ENCODE assay signal across 25 cellular contexts in genomic region chr16:1906052-1906845, GRCh38. TPM values are rescaled to one million over a fixed set of nuclear protein-coding genes. Genes with fewer than 3 reads are reported as not detected.
DNase-seq lines count a peak whose midpoint lies in the region; FAIRE-seq and TF ChIP-seq lines count a peak whose summit lies in the region.
"Had no signal": no experiment of that assay in that cellular context is flagged by ENCODE, and none has a peak within 500 bp of the region (broad histone marks: within the 10 kb centered on the region; RNA-seq: fewer than 3 reads in every experiment).

No MANE protein-coding gene starts in this region.

- WGBS in suprapubic skin = 29% methylated on average over 31 of the region's 31 CpGs

- no peak for TF ChIP-seq EP300 in suprapubic skin (IDR thresholded peaks at IDR 0.05)

- H3K27me3 ChIP-seq in suprapubic skin = peaks cover 25% of the 10 kb centered on the region
- H3K27me3 ChIP-seq: upper lobe of left lung had no signal

- no peak for FAIRE-seq in D721Med (lab: Jason Lieb, UNC)
- FAIRE-seq: A204.1, bronchial epithelial cell, HTR-8/SVneo had no signal

- H3K4me1 ChIP-seq in suprapubic skin = peaks cover 29% of the 10 kb centered on the region

- DNase-seq in NCI-H2107 treated with DMSO at 0.1 percent for 48 hours (lab: John Stamatoyannopoulos, UW; ENCODE audit: unreplicated experiment) (peak; percentile 37), NCI-H2107 (lab: John Stamatoyannopoulos, UW) (no peak), NCI-H345 treated with DMSO at 0.1 percent for 48 hours (lab: John Stamatoyannopoulos, UW; ENCODE audit: unreplicated experiment) (peak; percentile 64), iPS-NIHi11 (ENCODE audit: low spot score) (peak; percentile 35), suprapubic skin (ENCODE audit: low spot score in 2 of 2) (no peak), AG08395 (ENCODE audit: low spot score) (no peak), D721Med (ENCODE audit: insufficient read length, low spot score) (no peak)
- no peak for DNase-seq in activated CD4-positive, alpha-beta T cell treated with anti-CD3 and anti-CD28 coated beads, Interleukin-2, amount 50 U/mL, for 48 hours
- DNase-seq: activated CD8-positive, alpha-beta memory T cell treated with anti-CD3 and anti-CD28 coated beads for 24 hours; activated naive CD4-positive, alpha-beta T cell treated with anti-CD3 and anti-CD28 coated beads for 36 hours; activated T-cell treated with anti-CD3 and anti-CD28 coated beads, Interleukin-2, amount 50 U/mL, for 24 hours; amygdala; cortex of kidney; endodermal cell; Karpas-422; mammary epithelial cell; NCI-H1930; NCI-H526; nucleus accumbens; upper lobe of left lung had no signal

- H3K9me3 ChIP-seq in suprapubic skin = no peaks in the 10 kb centered on the region
- H3K9me3 ChIP-seq: upper lobe of left lung had no signal

- no peak for TF ChIP-seq CTCF in suprapubic skin (IDR thresholded peaks at IDR 0.05)
- no peak for TF ChIP-seq CTCF in D721Med (IDR thresholded peaks at IDR 0.05; ENCODE audit: insufficient read depth, missing control alignments)

- no peak for TF ChIP-seq POLR2A in suprapubic skin (IDR thresholded peaks at IDR 0.05)

- peak overlapping the region; percentile 39 for H3K27ac ChIP-seq in suprapubic skin
- H3K27ac ChIP-seq: C4-2B, upper lobe of left lung had no signal

- peak overlapping the region; percentile 2 for H3K4me3 ChIP-seq in suprapubic skin
- H3K4me3 ChIP-seq: upper lobe of left lung had no signal

- no peaks in the 10 kb centered on the region for H3K36me3 ChIP-seq in suprapubic skin
- H3K36me3 ChIP-seq: upper lobe of left lung had no signal

RNA-seq across cellular contexts. Expression of gene HS3ST6, which starts 12.0 kb away (rescaled TPM):
- total RNA-seq in suprapubic skin = 10 to 100 TPM; 28.5 to 76.7 (median 58.5) TPM
- total RNA-seq: activated naive CD4-positive, alpha-beta T cell treated with anti-CD3 and anti-CD28 coated beads for 36 hours; bronchial epithelial cell; endodermal cell; mammary epithelial cell had no signal

RNA-seq across cellular contexts. Expression of gene MEIOB, which starts 34.3 kb away (rescaled TPM):
- under 1 TPM in 2 of 4 donors, not detected in 2; 0.29 to 0.68 TPM for total RNA-seq in suprapubic skin
- total RNA-seq: endodermal cell had no signal

RNA-seq across cellular contexts. Expression of gene MSRB1, which starts 36.8 kb away (rescaled TPM):
- total RNA-seq in suprapubic skin = 10 to 100 TPM; 14.9 to 28.6 (median 23.5) TPM

RNA-seq across cellular contexts. Expression of gene RPL3L, which starts 48.2 kb away (rescaled TPM):
- under 1 TPM in 3 of 4 donors, not detected in 1; 0.29 to 0.60 (median 0.42) TPM for total RNA-seq in suprapubic skin
- total RNA-seq: activated naive CD4-positive, alpha-beta T cell treated with anti-CD3 and anti-CD28 coated beads for 36 hours; endodermal cell; kidney epithelial cell; upper lobe of left lung had no signal

RNA-seq across cellular contexts. Expression of gene NDUFB10, which starts 53.1 kb away (rescaled TPM):
- total RNA-seq in suprapubic skin = 100 to 1,000 TPM; 157 to 196 (median 174) TPM

Comparison
In these comparisons a context has a peak if more than half of its experiments do, and no peak if none do; other contexts are left out.
1. DNase-seq: peak in NCI-H2107 treated with DMSO at 0.1 percent for 48 hours (single experiment), NCI-H345 treated with DMSO at 0.1 percent for 48 hours (single experiment) and iPS-NIHi11 (single experiment); none in NCI-H2107 (single experiment), suprapubic skin (0 of 2), activated CD4-positive, alpha-beta T cell treated with anti-CD3 and anti-CD28 coated beads, Interleukin-2, amount 50 U/mL, for 48 hours (0 of 2), AG08395 (single experiment) and D721Med (single experiment).